ENCODE assay signal across 18 cellular contexts in the genomic region with DNA sequence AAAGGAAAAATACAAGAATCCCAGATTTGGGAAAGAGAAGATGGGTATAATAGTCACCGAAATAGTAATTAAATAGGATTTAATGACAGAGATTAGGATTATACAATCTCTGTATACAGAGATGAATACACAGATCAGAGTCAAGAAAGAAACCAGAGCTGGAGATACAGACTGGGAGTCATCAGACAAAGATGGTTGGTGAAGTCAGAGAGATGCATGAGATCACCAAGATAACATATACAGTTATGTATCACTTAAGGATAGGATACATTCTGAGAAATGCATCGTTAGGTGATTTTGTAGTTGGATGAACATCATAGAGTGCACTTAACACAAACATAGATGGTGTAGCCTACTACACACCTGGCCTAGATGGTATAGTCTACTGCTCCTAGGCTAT. TPM values are rescaled to one million over a fixed set of nuclear protein-coding genes. Genes with fewer than 3 reads are reported as not detected.
A peak's percentile ranks its signal among the peaks of the same experiment; 100 is the strongest.
DNase-seq lines count a peak whose midpoint lies in the region; ATAC-seq, FAIRE-seq and TF ChIP-seq lines count a peak whose summit lies in the region.
"Had no signal": no experiment of that assay in that cellular context is flagged by ENCODE, and none has a peak within 500 bp of the region (broad histone marks: within the 10 kb centered on the region; RNA-seq: fewer than 3 reads in every experiment).

No MANE protein-coding gene starts in this region.

- no peak for TF ChIP-seq RAD21 in GM12878 (IDR thresholded peaks at IDR 0.05; ENCODE audit: insufficient read depth, low read depth, low read length)

- SMC1A ChIA-PET in GM12878 (lab: Charles Lee; ENCODE audit: uncharacterized antibody, unreplicated experiment) = interaction anchor here (0.5 to 0.6 kb wide), 2 partner anchors 485 to 856 kb away, joined by 3 read pairs; no protein-coding TSS in a partner anchor

- 25% methylated on average over 2 of the region's 2 CpGs for WGBS in GM12878 (ENCODE audit: insufficient coverage, insufficient replicate concordance, low lambda C conversion rate, missing lambda C conversion rate)

- dilution Hi-C loops in endothelial cell of umbilical vein (cut with MboI; ENCODE audit: extremely low pct_ligation_motif_present, low sequenced_read_pairs) = no loop called here

- H3K27me3 ChIP-seq in GM12878 (replicated peaks in 1 of 2; ENCODE audit: control insufficient read depth in 2 of 2, insufficient read depth in 2 of 2, low read length in 1 of 2) = no peaks in the 10 kb centered on the region
- H3K27me3 ChIP-seq in endothelial cell of umbilical vein (ENCODE audit: control insufficient read depth in 2 of 2, insufficient read depth in 2 of 2, low read length in 2 of 2) = no peaks in the 10 kb centered on the region

- H3K4me1 ChIP-seq in GM12878 (ENCODE audit: control insufficient read depth, insufficient read depth, low read length) = no peaks in the 10 kb centered on the region
- peaks cover 33% of the 10 kb centered on the region for H3K4me1 ChIP-seq in endothelial cell of umbilical vein (ENCODE audit: control insufficient read depth, extremely low read depth, insufficient read depth, low read length)

- H3K9me1 ChIP-seq in endothelial cell of umbilical vein (replicated peaks; ENCODE audit: control insufficient read depth, extremely low read depth, insufficient read depth, low read length) = no peaks in the 10 kb centered on the region

- H4K20me1 ChIP-seq in GM12878 (ENCODE audit: control insufficient read depth, insufficient read depth) (no peaks in the 10 kb centered on the region), endothelial cell of umbilical vein (replicated peaks; ENCODE audit: control insufficient read depth, extremely low read depth, insufficient read depth, low read length) (no peaks in the 10 kb centered on the region)

- DNase-seq in H54 (ENCODE audit: insufficient read length, low spot score) = no peak
- DNase-seq in GM12878 (ENCODE audit: low read depth, low spot score) = no peak
- DNase-seq in endothelial cell of umbilical vein (ENCODE audit: low read depth, low spot score) = no peak
- no peak for DNase-seq in stimulated activated CD4-positive, alpha-beta T cell treated with anti-CD3 and anti-CD28 coated beads, Interleukin-15, amount 100 ng/mL, for 24 hours
- DNase-seq: C1 segment of cervical spinal cord; Calu3; CD4-positive, alpha-beta memory T cell; COR-L47; DND-41; GDM1; GM23248; H9 had no signal

- no peak for TF ChIP-seq EP300 in GM12878 (IDR thresholded peaks at IDR 0.05; ENCODE audit: borderline replicate concordance in 1 of 2, control insufficient read depth in 1 of 2, low read depth in 2 of 2, low read length in 2 of 2)

- no peak for TF ChIP-seq CTCF in GM12878 (IDR thresholded peaks at IDR 0.05 in 2 of 3, conservative IDR thresholded peaks at IDR 0.05 in 1 of 3; ENCODE audit: control insufficient read depth in 2 of 3, extremely low read depth in 1 of 3, insufficient read depth in 1 of 3, low read depth in 3 of 3, low read length in 3 of 3)
- no peak for TF ChIP-seq CTCF in endothelial cell of umbilical vein (IDR thresholded peaks at IDR 0.05; ENCODE audit: extremely low read depth in 1 of 2, insufficient read depth in 1 of 2, low read depth in 1 of 2, low read length in 2 of 2)

- no peak overlapping the region for H3K9ac ChIP-seq in GM12878 (ENCODE audit: control insufficient read depth, insufficient read depth, low read length)
- H3K9ac ChIP-seq in endothelial cell of umbilical vein (replicated peaks; ENCODE audit: extremely low read depth, insufficient read depth, low read length) = no peak overlapping the region
- H3K9ac ChIP-seq: GM23248 had no signal

- H3K27ac ChIP-seq in GM12878 (ENCODE audit: control insufficient read depth, insufficient read depth) (no peak overlapping the region), endothelial cell of umbilical vein (ENCODE audit: insufficient read depth, low read depth, low read length) (peak overlapping the region; percentile 78)
- H3K27ac ChIP-seq: GM23248 had no signal

- H2AFZ ChIP-seq in GM12878 (ENCODE audit: control insufficient read depth, low read depth, low read length) (no peak overlapping the region), endothelial cell of umbilical vein (ENCODE audit: low read depth, low read length) (no peak overlapping the region)
- H2AFZ ChIP-seq: GM23248 had no signal

- intact Hi-C loops in GM12878 (cut with micrococcal nuclease; ENCODE audit: unreplicated experiment) (no loop called here), endothelial cell of umbilical vein (cut with micrococcal nuclease) (no loop called here)

- CTCF ChIA-PET in GM12878 (lab: Yijun Ruan, JAX) (no interaction called here), endothelial cell of umbilical vein (lab: Charles Lee) (no interaction called here)

- in situ Hi-C loops in GM12878 (cut with MboI) = no loop called here

- POLR2A ChIA-PET in GM12878 (lab: Charles Lee) (no interaction called here), endothelial cell of umbilical vein (lab: Charles Lee) (no interaction called here)

- H3K4me2 ChIP-seq in GM12878 (ENCODE audit: control insufficient read depth, insufficient read depth) = no peak overlapping the region
- H3K4me2 ChIP-seq in endothelial cell of umbilical vein (ENCODE audit: insufficient read depth, low read length) = peak overlapping the region; percentile 86

- H3K4me3 ChIP-seq in GM12878 (no peak overlapping the region), endothelial cell of umbilical vein (replicated peaks in 1 of 3; ENCODE audit: insufficient read depth in 1 of 3, low read depth in 1 of 3, low read length in 3 of 3) (no peak overlapping the region)
- H3K4me3 ChIP-seq: GM23248 had no signal

- TF ChIP-seq POLR2A in H54 (IDR thresholded peaks at IDR 0.05; ENCODE audit: low read depth, low read length) (no peak), GM12878 (IDR thresholded peaks at IDR 0.05; ENCODE audit: low read depth, low read length) (no peak), endothelial cell of umbilical vein (IDR thresholded peaks at IDR 0.05; ENCODE audit: low read depth, low read length) (no peak)

- peak; percentile 70 for FAIRE-seq in H54 (lab: Jason Lieb, UNC)
- no peak for FAIRE-seq in GM12878 (lab: Jason Lieb, UNC)
- no peak for FAIRE-seq in endothelial cell of umbilical vein (lab: Jason Lieb, UNC)
- FAIRE-seq: GM12891, GM18507, H1 had no signal

- H3K36me3 ChIP-seq in GM12878 (ENCODE audit: control insufficient read depth in 2 of 2, insufficient read depth in 2 of 2, low read length in 1 of 2) = no peaks in the 10 kb centered on the region
- H3K36me3 ChIP-seq in endothelial cell of umbilical vein (ENCODE audit: control insufficient read depth in 2 of 2, extremely low read depth in 1 of 2, insufficient read depth in 2 of 2, low read length in 2 of 2) = no peaks in the 10 kb centered on the region

- RAD21 ChIA-PET in GM12878 (lab: Charles Lee; ENCODE audit: unreplicated experiment) = no interaction called here

- BruUV-seq in GM12878 (replicated peaks; lab: Mats Ljungman, UMichigan) = no TSS peak
- no TSS peak for BruUV-seq in endothelial cell of umbilical vein (replicated peaks; lab: Mats Ljungman, UMichigan)

- H3K79me2 ChIP-seq in GM12878 (ENCODE audit: control insufficient read depth, insufficient read depth, low read length) (no peaks in the 10 kb centered on the region), endothelial cell of umbilical vein (ENCODE audit: control insufficient read depth, insufficient read depth, low read length) (no peaks in the 10 kb centered on the region)

- no peaks in the 10 kb centered on the region for H3K9me3 ChIP-seq in GM12878 (replicated peaks; ENCODE audit: control insufficient read depth, insufficient read depth, low read length)
- no peaks in the 10 kb centered on the region for H3K9me3 ChIP-seq in endothelial cell of umbilical vein (replicated peaks; ENCODE audit: control insufficient read depth, insufficient read depth, low read length)

- ATAC-seq in GM12878 = peak; percentile 25; the same call in 1 of the 3 replicates
- no peak for ATAC-seq in GM21526 (IDR thresholded peaks at IDR 0.05; ENCODE audit: low FRiP score, unreplicated experiment)
- ATAC-seq in GM18909 (IDR thresholded peaks at IDR 0.05; ENCODE audit: poor library complexity, unreplicated experiment) = no peak
- ATAC-seq: HCT116 had no signal

TF ChIP-seq in GM12878, 131 proteins besides CTCF, POLR2A, EP300 and RAD21:
- no peak for TF ChIP-seq SUZ12 (IDR thresholded peaks at IDR 0.05; ENCODE audit: unreplicated experiment)
TF ChIP-seq in GM12878: peak in this region for 0.

TF ChIP-seq in endothelial cell of umbilical vein, 7 proteins besides CTCF, POLR2A, EP300 and RAD21 (continues in another document):
- TF ChIP-seq GATA2 (IDR thresholded peaks at IDR 0.05; ENCODE audit: insufficient read depth, insufficient read length, low read depth, low read length) (no peak), POLR2AphosphoS5 (IDR thresholded peaks at IDR 0.05; ENCODE audit: insufficient read depth, low read depth, low read length) (no peak), FOS (IDR thresholded peaks at IDR 0.05; ENCODE audit: borderline replicate concordance, insufficient read depth, low read length) (no peak)

RNA-seq across cellular contexts. Expression of a gene that starts 49.8 kb away (rescaled TPM):
- total RNA-seq in GM12878 (2013; cell fraction: nucleolus; rRNA removed) = 18.9 and 20.0 TPM in 2 replicates
- total RNA-seq in GM12878 (2014; rRNA removed) (7.4 and 9.5 TPM in 2 replicates), GM12878 (2014; rRNA removed; fragmentation: Illumina TruSeq; extraction: Trizol) (9.1 and 10.0 TPM in 2 replicates), GM12878 (2021) (5.9 and 6.1 TPM in 2 replicates), endothelial cell of umbilical vein (1.7 and 2.3 TPM in 2 replicates)
- polyA plus RNA-seq in GM12878 (2011; ENCODE audit: low read depth) = 1.5 TPM
- polyA plus RNA-seq in GM12878 (2011; rRNA removed) (13.6 and 19.0 TPM in 2 replicates), GM12878 (2014; fragmentation: Illumina TruSeq; extraction: Trizol) (7.5 and 11.7 TPM in 2 replicates), GM12878 (2014; fragmentation: Nextera tagmentation; extraction: Ambion mirVana) (1 to 10 TPM; 7.7 to 9.1 TPM), GM12878 (2014; rRNA removed) (4.2 and 5.2 TPM in 2 replicates), GM12878 (2016; fragmentation: Nextera tagmentation; extraction: Ambion mirVana) (1 to 10 TPM; 5.0 to 5.8 TPM), endothelial cell of umbilical vein (1.7 and 1.8 TPM in 2 replicates)
- polyA plus RNA-seq in GM12878 (2011; cell fraction: cytosol; rRNA removed) = 6.1 and 7.0 TPM in 2 replicates
- polyA plus RNA-seq in GM12878 (2011; cell fraction: nucleus; rRNA removed) = 9.8 and 12.2 TPM in 2 replicates
- polyA plus RNA-seq in GM12878 (2012) = 1.9 and 2.3 TPM in 2 replicates
- polyA minus RNA-seq in GM12878 (2011; rRNA and poly(A)+ RNA removed) = 14.3 and 18.8 TPM in 2 replicates
- 7.2 and 7.9 TPM in 2 replicates for polyA minus RNA-seq in GM12878 (2011; cell fraction: cytosol; rRNA and poly(A)+ RNA removed)
- polyA minus RNA-seq in GM12878 (2011; cell fraction: nucleus; rRNA and poly(A)+ RNA removed) = 9.1 and 10.3 TPM in 2 replicates
- polyA plus RNA-seq in endothelial cell of umbilical vein (2011; cell fraction: cytosol; rRNA removed) = 1.7 and 2.8 TPM in 2 replicates
- polyA plus RNA-seq in endothelial cell of umbilical vein (2011; cell fraction: nucleus; rRNA removed) = 3.5 and 4.0 TPM in 2 replicates
- 5.0 and 9.6 TPM in 2 replicates for polyA plus RNA-seq in endothelial cell of umbilical vein (2012)
- polyA minus RNA-seq in endothelial cell of umbilical vein = 3.6 and 5.7 TPM in 2 replicates
- polyA minus RNA-seq in endothelial cell of umbilical vein (2011; cell fraction: cytosol; rRNA and poly(A)+ RNA removed) = not detected
- polyA minus RNA-seq in endothelial cell of umbilical vein (2011; cell fraction: nucleus; rRNA and poly(A)+ RNA removed) = 4.2 and 5.4 TPM in 2 replicates
- total RNA-seq: CD4-positive, alpha-beta memory T cell; H1 had no signal
- polyA plus RNA-seq: CD4-positive, alpha-beta memory T cell had no signal
